Comparison of ENCODE assay signal across 8 cellular contexts in the genomic region with DNA sequence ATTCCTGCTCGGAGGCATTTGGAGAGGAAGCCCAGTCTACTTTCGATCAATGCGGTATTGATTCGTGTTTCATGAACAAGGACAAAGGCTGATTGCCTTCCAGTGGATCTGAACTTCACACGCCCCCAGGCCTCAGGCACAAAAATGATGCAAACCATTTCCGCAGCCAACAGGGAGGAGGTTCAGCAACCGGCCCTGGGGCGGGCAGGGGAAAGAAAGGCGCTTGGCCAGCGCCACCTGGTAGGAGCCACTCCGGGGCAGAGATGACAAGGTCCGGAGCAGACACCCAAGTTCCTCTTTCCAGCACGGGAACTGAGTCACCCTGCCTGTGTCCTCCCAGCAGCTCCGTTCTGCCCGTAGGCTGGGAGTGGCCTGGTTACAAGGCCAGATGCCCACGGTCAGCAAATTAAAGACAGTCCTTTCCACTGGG.
A peak's percentile ranks its signal among the peaks of the same experiment; 100 is the strongest.
DNase-seq lines count a peak whose midpoint lies in the region; ATAC-seq lines count a peak whose summit lies in the region.

No MANE protein-coding gene starts in this region.

- peak overlapping the region; percentile 45 for H3K27ac ChIP-seq in rectal smooth muscle tissue (ENCODE audit: low read depth, low read length)

- H3K27me3 ChIP-seq in rectal smooth muscle tissue (ENCODE audit: control insufficient read depth, insufficient read depth, low read length), result no peaks in the 10 kb centered on the region

- no peak overlapping the region for H3K9ac ChIP-seq in rectal smooth muscle tissue (ENCODE audit: low read length)

- peak; percentile 63 for ATAC-seq in GM21737 (IDR thresholded peaks at IDR 0.05; ENCODE audit: unreplicated experiment)
- ATAC-seq in HG02938 (IDR thresholded peaks at IDR 0.05; ENCODE audit: unreplicated experiment), result no peak
- no peak for ATAC-seq in HG02840 (IDR thresholded peaks at IDR 0.05; ENCODE audit: low FRiP score, unreplicated experiment)

- DNase-seq in SKM-1 (lab: John Stamatoyannopoulos, UW; ENCODE audit: unreplicated experiment) (peak; percentile 75), globus pallidus (ENCODE audit: low spot score) (peak; percentile 64), NCI-H2081 treated with DMSO at 0.1 percent for 48 hours (lab: John Stamatoyannopoulos, UW) (no peak)
- DNase-seq in activated CD4-positive, alpha-beta T cell treated with anti-CD3 and anti-CD28 coated beads for 48 hours, result no peak

- no peak overlapping the region for H3K4me3 ChIP-seq in rectal smooth muscle tissue (ENCODE audit: low read length)

- no peaks in the 10 kb centered on the region for H3K36me3 ChIP-seq in rectal smooth muscle tissue (ENCODE audit: control insufficient read depth, insufficient read depth, low read length)

- H3K4me1 ChIP-seq in rectal smooth muscle tissue (ENCODE audit: control insufficient read depth, insufficient read depth, low read length), result peaks cover 3% of the 10 kb centered on the region

Comparison
In these comparisons a context has a peak if more than half of its experiments do, and no peak if none do; other contexts are left out.
1. DNase-seq: peak in SKM-1 (single experiment) and globus pallidus (single experiment); none in NCI-H2081 treated with DMSO at 0.1 percent for 48 hours (single experiment) and activated CD4-positive, alpha-beta T cell treated with anti-CD3 and anti-CD28 coated beads for 48 hours (single experiment).